Comparison of ENCODE assay signal across 30 cellular contexts in genomic region chr10:105146436-105146835, GRCh38.
"Had no signal": no experiment of that assay in that cellular context is flagged by ENCODE, and none has a peak within 500 bp of the region (broad histone marks: within the 10 kb centered on the region; RNA-seq: fewer than 3 reads in every experiment).

No MANE protein-coding gene starts in this region.

- H3K36me3 Mint-ChIP-seq: activated naive CD4-positive, alpha-beta T cell treated with anti-CD3 and anti-CD28 coated beads, Interleukin-2, amount 10 ng/mL, durations not matched to agents 7 days and 5 days; activated naive CD8-positive, alpha-beta T cell treated with anti-CD3 and anti-CD28 coated beads for 36 hours; brain; IgD-negative memory B cell; WTC11 had no signal

- H3K27me3 ChIP-seq: cardiac muscle cell, MG63, Peyer's patch had no signal

- H3K4me1 Mint-ChIP-seq: activated naive CD4-positive, alpha-beta T cell treated with anti-CD3 and anti-CD28 coated beads, Interleukin-2, amount 10 ng/mL, durations not matched to agents 7 days and 5 days; activated naive CD8-positive, alpha-beta T cell treated with anti-CD3 and anti-CD28 coated beads for 36 hours; activated T-helper 17 cell treated with anti-CD3 and anti-CD28 coated beads, Interleukin-2, amount 50 U/mL, for 72 hours; IgD-negative memory B cell; T-helper 17 cell had no signal

- H3K4me3 Mint-ChIP-seq: activated CD8-positive, alpha-beta T cell treated with anti-CD3 and anti-CD28 coated beads, Interleukin-2, amount 10 ng/mL, durations not matched to agents 7 days and 5 days; activated naive CD4-positive, alpha-beta T cell treated with anti-CD3 and anti-CD28 coated beads, Interleukin-2, amount 10 ng/mL, durations not matched to agents 7 days and 5 days; activated naive CD8-positive, alpha-beta T cell treated with anti-CD3 and anti-CD28 coated beads for 36 hours; activated T-helper 17 cell treated with anti-CD3 and anti-CD28 coated beads, Interleukin-2, amount 50 U/mL, for 72 hours; brain; IgD-negative memory B cell; T-helper 17 cell; WTC11 had no signal

- H3K36me3 ChIP-seq: cardiac muscle cell, MG63, Peyer's patch had no signal

- DNase-seq: activated CD4-positive, alpha-beta T cell treated with anti-CD3 and anti-CD28 coated beads for 48 hours; activated CD4-positive, alpha-beta T cell treated with anti-CD3 and anti-CD28 coated beads, Interleukin-2, amount 50 U/mL, for 4 hours; activated CD4-positive, CD25-positive, alpha-beta regulatory T cell treated with anti-CD3 and anti-CD28 coated beads, Interleukin-2, amount 50 U/mL, for 72 hours; activated CD8-positive, alpha-beta memory T cell treated with anti-CD3 and anti-CD28 coated beads, Interleukin-2, amount 50 U/mL, for 48 hours; activated CD8-positive, alpha-beta T cell treated with anti-CD3 and anti-CD28 coated beads, Interleukin-2, amount 10 ng/mL, durations not matched to agents 7 days and 5 days; activated gamma-delta T cell; activated naive CD4-positive, alpha-beta T cell treated with anti-CD3 and anti-CD28 coated beads, Interleukin-2, amount 10 ng/mL, durations not matched to agents 7 days and 5 days; activated naive CD8-positive, alpha-beta T cell treated with anti-CD3 and anti-CD28 coated beads for 36 hours; activated T-cell treated with anti-CD3 and anti-CD28 coated beads, Interleukin-2, amount 50 U/mL, for 48 hours; KG1; MG63; MV-4-11; NCI-H1092 treated with DMSO at 0.1 percent for 48 hours; NCI-H1417 treated with DMSO at 0.1 percent for 48 hours; NCI-H1694 treated with DMSO at 0.1 percent for 48 hours; NCI-H2029 treated with DMSO at 0.1 percent for 48 hours; NCI-H345; NCI-H510A; NCI-H69; NK-92 treated with Interleukin-12 subunit alpha and Interleukin-12 subunit beta, amount 100 ng/mL, for 24 hours; OCI-M1; Peyer's patch; SIG-M5; T-helper 17 cell; T-helper 9 cell had no signal

- H3K9me3 Mint-ChIP-seq: activated naive CD4-positive, alpha-beta T cell treated with anti-CD3 and anti-CD28 coated beads, Interleukin-2, amount 10 ng/mL, durations not matched to agents 7 days and 5 days; activated naive CD8-positive, alpha-beta T cell treated with anti-CD3 and anti-CD28 coated beads for 36 hours; brain; WTC11 had no signal

- ATAC-seq: activated CD8-positive, alpha-beta T cell treated with anti-CD3 and anti-CD28 coated beads, Interleukin-2, amount 10 ng/mL, durations not matched to agents 7 days and 5 days; activated T-helper 17 cell treated with anti-CD3 and anti-CD28 coated beads, Interleukin-2, amount 50 U/mL, for 72 hours; T-helper 17 cell; WTC11 had no signal

- H3K4me3 ChIP-seq: cardiac muscle cell, MG63, Peyer's patch had no signal

- H3K9me3 ChIP-seq: MG63, Peyer's patch had no signal

- H3K27me3 Mint-ChIP-seq: activated naive CD4-positive, alpha-beta T cell treated with anti-CD3 and anti-CD28 coated beads, Interleukin-2, amount 10 ng/mL, durations not matched to agents 7 days and 5 days; activated naive CD8-positive, alpha-beta T cell treated with anti-CD3 and anti-CD28 coated beads for 36 hours; activated T-helper 17 cell treated with anti-CD3 and anti-CD28 coated beads, Interleukin-2, amount 50 U/mL, for 72 hours; brain; IgD-negative memory B cell; T-helper 17 cell had no signal

- H3K4me1 ChIP-seq: Peyer's patch had no signal

- H3K27ac ChIP-seq: cardiac muscle cell, Peyer's patch had no signal

- H3K27ac Mint-ChIP-seq: activated CD8-positive, alpha-beta T cell treated with anti-CD3 and anti-CD28 coated beads, Interleukin-2, amount 10 ng/mL, durations not matched to agents 7 days and 5 days; activated naive CD4-positive, alpha-beta T cell treated with anti-CD3 and anti-CD28 coated beads, Interleukin-2, amount 10 ng/mL, durations not matched to agents 7 days and 5 days; activated naive CD8-positive, alpha-beta T cell treated with anti-CD3 and anti-CD28 coated beads for 36 hours; activated T-helper 17 cell treated with anti-CD3 and anti-CD28 coated beads, Interleukin-2, amount 50 U/mL, for 72 hours; brain; IgD-negative memory B cell; T-helper 17 cell; WTC11 had no signal
